17 cellular contexts compared by ENCODE assay signal in genomic region chr10:359762-360161, GRCh38.
DNase-seq lines count a peak whose midpoint lies in the region; ATAC-seq and TF ChIP-seq lines count a peak whose summit lies in the region.
"Had no signal": no experiment of that assay in that cellular context is flagged by ENCODE, and none has a peak within 500 bp of the region (broad histone marks: within the 10 kb centered on the region; RNA-seq: fewer than 3 reads in every experiment).

No MANE protein-coding gene starts in this region.

- H3K4me1 Mint-ChIP-seq in neural progenitor cell: peaks cover 11% of the 10 kb centered on the region

- H3K9me3 Mint-ChIP-seq in neural progenitor cell: no peaks in the 10 kb centered on the region
- H3K9me3 Mint-ChIP-seq: CD4-positive, alpha-beta T cell had no signal

- 92 to 95% (median 94%) methylated on average over 14 of the region's 14 CpGs for WGBS in spleen, 5 donors

- peak overlapping the region; percentile 78 for H3K27ac Mint-ChIP-seq in neural progenitor cell
- H3K27ac Mint-ChIP-seq: B cell; CD4-positive, alpha-beta T cell had no signal

- ATAC-seq in GM19351 (IDR thresholded peaks at IDR 0.05; ENCODE audit: unreplicated experiment): no peak
- ATAC-seq: GM12878, HepG2 had no signal

- no peak for TF ChIP-seq POLR2A in spleen (IDR thresholded peaks at IDR 0.05)

- no peak for DNase-seq in dorsolateral prefrontal cortex
- no peak for DNase-seq in neural progenitor cell (ENCODE audit: low spot score)
- DNase-seq in spleen: peak; percentile 19
- DNase-seq in stimulated activated CD8-positive, alpha-beta memory T cell treated with anti-CD3 and anti-CD28 coated beads, Interleukin-4, amount 100 ng/mL, for 48 hours: no peak
- no peak for DNase-seq in NCI-H748 (lab: John Stamatoyannopoulos, UW; ENCODE audit: unreplicated experiment)
- no peak for DNase-seq in A172 (ENCODE audit: low spot score)
- DNase-seq: 8988T; ACHN; Calu3; CD4-positive, alpha-beta T cell; DMS79 had no signal

- H3K9me3 ChIP-seq in OCI-LY1 (ENCODE audit: low read length): no peaks in the 10 kb centered on the region
- H3K9me3 ChIP-seq in neural progenitor cell (ENCODE audit: low read depth): no peaks in the 10 kb centered on the region
- no peaks in the 10 kb centered on the region for H3K9me3 ChIP-seq in spleen
- H3K9me3 ChIP-seq: HAP-1 had no signal

- H3K27me3 ChIP-seq in OCI-LY1 (ENCODE audit: insufficient read depth, low read length) (no peaks in the 10 kb centered on the region), dorsolateral prefrontal cortex (no peaks in the 10 kb centered on the region), neural progenitor cell (no peaks in the 10 kb centered on the region), spleen (replicated peaks in 1 of 7) (no peaks in the 10 kb centered on the region)

- peaks cover 37% of the 10 kb centered on the region for H3K36me3 Mint-ChIP-seq in neural progenitor cell

- H3K79me2 ChIP-seq in OCI-LY1 (ENCODE audit: insufficient read depth, low read length): no peaks in the 10 kb centered on the region
- no peaks in the 10 kb centered on the region for H3K79me2 ChIP-seq in neural progenitor cell (ENCODE audit: low read depth)

- no peaks in the 10 kb centered on the region for H3K27me3 Mint-ChIP-seq in neural progenitor cell (ENCODE audit: insufficient read depth, low read depth)
- H3K27me3 Mint-ChIP-seq: CD4-positive, alpha-beta T cell had no signal

- H3F3A ChIP-seq in OCI-LY1 (ENCODE audit: insufficient read depth, low read length) (no peaks in the 10 kb centered on the region), neural progenitor cell (ENCODE audit: low read depth) (no peaks in the 10 kb centered on the region)

- H3K27ac ChIP-seq in OCI-LY1 (ENCODE audit: low read depth, low read length, poor library complexity, severe bottlenecking) (peak overlapping the region; percentile 88), dorsolateral prefrontal cortex (peak overlapping the region in 46 of 59 donors; percentile 0 to 80 (median 58)), neural progenitor cell (no peak overlapping the region), spleen (no peak overlapping the region)

- H3K4me3 Mint-ChIP-seq in neural progenitor cell: no peak overlapping the region
- H3K4me3 Mint-ChIP-seq: B cell; CD4-positive, alpha-beta T cell had no signal

- peaks cover 95% of the 10 kb centered on the region for H3K36me3 ChIP-seq in OCI-LY1 (ENCODE audit: insufficient read depth, low read length)
- no peaks in the 10 kb centered on the region for H3K36me3 ChIP-seq in neural progenitor cell
- H3K36me3 ChIP-seq in spleen: peaks cover 0 to 80% (median 10%) of the 10 kb centered on the region in 6 donors

- intact Hi-C loops in dorsolateral prefrontal cortex (cut with DNase I) (no loop called here), spleen (cut with DNase I; ENCODE audit: low total_unique reads) (no loop called here)

- TF ChIP-seq CTCF in OCI-LY1 (IDR thresholded peaks at IDR 0.05; ENCODE audit: low read length) (no peak), dorsolateral prefrontal cortex (IDR thresholded peaks at IDR 0.05 in 54 of 56, conservative IDR thresholded peaks at IDR 0.05 in 2 of 56; ENCODE audit: low read depth in 1 of 56, partially characterized antibody in 56 of 56) (no peak), neural progenitor cell (IDR thresholded peaks at IDR 0.05) (no peak), spleen (IDR thresholded peaks at IDR 0.05 in 8 of 11, conservative IDR thresholded peaks at IDR 0.05 in 3 of 11) (no peak)

- H4K20me1 ChIP-seq in OCI-LY1 (ENCODE audit: insufficient read depth, low read length) (no peaks in the 10 kb centered on the region), neural progenitor cell (ENCODE audit: low read depth) (no peaks in the 10 kb centered on the region)

- H3K4me3 ChIP-seq in OCI-LY1 (ENCODE audit: low read depth, low read length, poor library complexity, severe bottlenecking) (no peak overlapping the region), dorsolateral prefrontal cortex (no peak overlapping the region), neural progenitor cell (no peak overlapping the region), spleen (no peak overlapping the region)
- H3K4me3 ChIP-seq: GM12878, HAP-1 had no signal

- no peak overlapping the region for H2AFZ ChIP-seq in OCI-LY1 (ENCODE audit: low read length)
- H2AFZ ChIP-seq in neural progenitor cell (replicated peaks): no peak overlapping the region

- H3K4me2 ChIP-seq in OCI-LY1 (ENCODE audit: low read length) (no peak overlapping the region), neural progenitor cell (no peak overlapping the region)

- H3K4me1 ChIP-seq in OCI-LY1 (ENCODE audit: insufficient read depth, low read length, severe bottlenecking) (peaks cover 72% of the 10 kb centered on the region), neural progenitor cell (no peaks in the 10 kb centered on the region), spleen (no peaks in the 10 kb centered on the region)
- H3K4me1 ChIP-seq: HAP-1 had no signal

- no peaks in the 10 kb centered on the region for H3K9me2 ChIP-seq in OCI-LY1 (ENCODE audit: low read depth, low read length)

- H3K9ac ChIP-seq in OCI-LY1 (ENCODE audit: low read length) (no peak overlapping the region; the same call in 1 of the 2 replicates), neural progenitor cell (no peak overlapping the region)

Comparison
In these comparisons a context has a peak if more than half of its experiments do, and no peak if none do; other contexts are left out.
1. H3K27ac ChIP-seq: peak in OCI-LY1 (single experiment) and dorsolateral prefrontal cortex (46 of 59); none in neural progenitor cell (single experiment) and spleen (0 of 8).